24 cellular contexts compared by ENCODE assay signal in genomic region chr22:19464546-19464945, GRCh38. TPM values are rescaled to one million over a fixed set of nuclear protein-coding genes. Genes with fewer than 3 reads are reported as not detected.
DNase-seq lines count a peak whose midpoint lies in the region; ATAC-seq lines count a peak whose summit lies in the region.
"Had no signal": no experiment of that assay in that cellular context is flagged by ENCODE, and none has a peak within 500 bp of the region (broad histone marks: within the 10 kb centered on the region; RNA-seq: fewer than 3 reads in every experiment).

No MANE protein-coding gene starts in this region.

- no peak for DNase-seq in activated CD8-positive, alpha-beta memory T cell treated with anti-CD3 and anti-CD28 coated beads, Interleukin-2, amount 10 ng/mL, durations not matched to agents 7 days and 5 days
- no peak for DNase-seq in activated CD8-positive, alpha-beta memory T cell treated with anti-CD3 and anti-CD28 coated beads for 24 hours
- no peak for DNase-seq in activated CD4-positive, alpha-beta memory T cell treated with anti-CD3 and anti-CD28 coated beads, Interleukin-2, amount 10 ng/mL, durations not matched to agents 7 days and 5 days
- no peak for DNase-seq in trophoblast cell
- no peak for DNase-seq in stimulated activated naive B cell treated with anti-CD40 and anti-IgM and Interleukin-4, amounts not matched to agents 10 μg/mL and 1 μg/mL and 100 μg/mL, for 72 hours
- DNase-seq in central memory CD4-positive, alpha-beta T cell: no peak
- DNase-seq: activated CD4-positive, alpha-beta T cell treated with anti-CD3 and anti-CD28 coated beads for 36 hours; activated gamma-delta T cell treated with Interleukin-2 at 50 U/mL for 16 hours; AML-193; amygdala; DMS153; effector memory CD8-positive, alpha-beta T cell; foreskin keratinocyte; naive B cell; NCI-H1105; NCI-H2029; NCI-H69; nucleus accumbens; transverse colon had no signal

- no peak overlapping the region for H3K27ac ChIP-seq in trophoblast cell (ENCODE audit: low read depth, low read length)
- H3K27ac ChIP-seq: breast epithelium, coronary artery, foreskin keratinocyte, transverse colon had no signal

- no peak overlapping the region for H2BK12ac ChIP-seq in trophoblast cell (ENCODE audit: low read length)

- peak overlapping the region; percentile 64 for H3K27ac Mint-ChIP-seq in activated CD8-positive, alpha-beta memory T cell treated with anti-CD3 and anti-CD28 coated beads, Interleukin-2, amount 10 ng/mL, durations not matched to agents 7 days and 5 days
- peak overlapping the region; percentile 24 for H3K27ac Mint-ChIP-seq in activated CD4-positive, alpha-beta memory T cell treated with anti-CD3 and anti-CD28 coated beads, Interleukin-2, amount 10 ng/mL, durations not matched to agents 7 days and 5 days
- H3K27ac Mint-ChIP-seq in stimulated activated naive B cell treated with anti-CD40 and anti-IgM and Interleukin-4, amounts not matched to agents 10 μg/mL and 1 μg/mL and 100 μg/mL, for 72 hours: no peak overlapping the region
- H3K27ac Mint-ChIP-seq: activated CD4-positive, alpha-beta T cell treated with anti-CD3 and anti-CD28 coated beads for 36 hours; naive B cell; T-helper 1 cell treated with Interleukin-12 subunit alpha and Interleukin-12 subunit beta and Interleukin-4 antibody, amounts not matched to agents 30 μg/mL and 1 μg/mL, for 36 hours had no signal

- H3K9ac ChIP-seq in trophoblast cell (ENCODE audit: low read length): peak overlapping the region; percentile 28

- H3K4me2 ChIP-seq in trophoblast cell (ENCODE audit: low read length): no peak overlapping the region

- POLR2A ChIA-PET in activated CD4-positive, alpha-beta memory T cell treated with anti-CD3 and anti-CD28 coated beads, Interleukin-2, amount 10 ng/mL, durations not matched to agents 7 days and 5 days (lab: Charles Lee): interaction anchor here (0.7 to 1.5 kb wide), 6 partner anchors 10 to 181 kb away, joined by 3 to 7 read pairs (median 4); partner anchors contain the start of genes CDC45 and HIRA

- H3K36me3 ChIP-seq in trophoblast cell (ENCODE audit: control insufficient read depth in 1 of 2, insufficient read depth in 2 of 2, low read length in 2 of 2): peaks cover 43 to 52% of the 10 kb centered on the region in 2 experiments

- no peaks in the 10 kb centered on the region for H3K27me3 ChIP-seq in trophoblast cell (ENCODE audit: insufficient read depth, low read length)
- H3K27me3 ChIP-seq: breast epithelium, foreskin keratinocyte, transverse colon had no signal

- H3K9me3 Mint-ChIP-seq in activated CD8-positive, alpha-beta memory T cell treated with anti-CD3 and anti-CD28 coated beads, Interleukin-2, amount 10 ng/mL, durations not matched to agents 7 days and 5 days (ENCODE audit: low read depth): no peaks in the 10 kb centered on the region
- no peaks in the 10 kb centered on the region for H3K9me3 Mint-ChIP-seq in activated CD4-positive, alpha-beta memory T cell treated with anti-CD3 and anti-CD28 coated beads, Interleukin-2, amount 10 ng/mL, durations not matched to agents 7 days and 5 days
- no peaks in the 10 kb centered on the region for H3K9me3 Mint-ChIP-seq in stimulated activated naive B cell treated with anti-CD40 and anti-IgM and Interleukin-4, amounts not matched to agents 10 μg/mL and 1 μg/mL and 100 μg/mL, for 72 hours
- H3K9me3 Mint-ChIP-seq: effector memory CD8-positive, alpha-beta T cell; memory B cell; naive B cell; T-helper 1 cell treated with Interleukin-12 subunit alpha and Interleukin-12 subunit beta and Interleukin-4 antibody, amounts not matched to agents 30 μg/mL and 1 μg/mL, for 36 hours had no signal

- H4K91ac ChIP-seq in trophoblast cell (ENCODE audit: low read depth, low read length): no peak overlapping the region

- no peak overlapping the region for H2BK5ac ChIP-seq in trophoblast cell (ENCODE audit: low read depth, low read length, poor library complexity)

- no CpG with 5 or more reads among the region's 1 CpG for WGBS in trophoblast cell (ENCODE audit: extremely low coverage, insufficient coverage, insufficient read length)

- no peaks in the 10 kb centered on the region for H3K27me3 Mint-ChIP-seq in activated CD8-positive, alpha-beta memory T cell treated with anti-CD3 and anti-CD28 coated beads, Interleukin-2, amount 10 ng/mL, durations not matched to agents 7 days and 5 days
- no peaks in the 10 kb centered on the region for H3K27me3 Mint-ChIP-seq in activated CD4-positive, alpha-beta memory T cell treated with anti-CD3 and anti-CD28 coated beads, Interleukin-2, amount 10 ng/mL, durations not matched to agents 7 days and 5 days
- H3K27me3 Mint-ChIP-seq in stimulated activated naive B cell treated with anti-CD40 and anti-IgM and Interleukin-4, amounts not matched to agents 10 μg/mL and 1 μg/mL and 100 μg/mL, for 72 hours: no peaks in the 10 kb centered on the region
- H3K27me3 Mint-ChIP-seq: activated CD4-positive, alpha-beta T cell treated with anti-CD3 and anti-CD28 coated beads for 36 hours; effector memory CD8-positive, alpha-beta T cell; memory B cell; naive B cell had no signal

- CTCF ChIA-PET in activated CD8-positive, alpha-beta memory T cell treated with anti-CD3 and anti-CD28 coated beads, Interleukin-2, amount 10 ng/mL, durations not matched to agents 7 days and 5 days (lab: Charles Lee): interaction anchor here (0.9 to 4.1 kb wide), 2 partner anchors 13 to 342 kb away, joined by 3 to 13 read pairs; partner anchors contain the start of gene DGCR2
- CTCF ChIA-PET in activated CD4-positive, alpha-beta memory T cell treated with anti-CD3 and anti-CD28 coated beads, Interleukin-2, amount 10 ng/mL, durations not matched to agents 7 days and 5 days (lab: Charles Lee): interaction anchor here (0.6 to 1.0 kb wide), 3 partner anchors 10 to 166 kb away, joined by 3 read pairs; no protein-coding TSS in a partner anchor

- no peak overlapping the region for H4K8ac ChIP-seq in trophoblast cell (ENCODE audit: low read depth, low read length)

- peak; percentile 57 for ATAC-seq in activated CD8-positive, alpha-beta memory T cell treated with anti-CD3 and anti-CD28 coated beads, Interleukin-2, amount 10 ng/mL, durations not matched to agents 7 days and 5 days
- ATAC-seq in stimulated activated naive B cell treated with anti-CD40 and anti-IgM and Interleukin-4, amounts not matched to agents 10 μg/mL and 1 μg/mL and 100 μg/mL, for 72 hours (replicated peaks): no peak
- ATAC-seq: activated CD4-positive, alpha-beta T cell treated with anti-CD3 and anti-CD28 coated beads for 36 hours; effector memory CD8-positive, alpha-beta T cell; foreskin keratinocyte had no signal

- no peak overlapping the region for H3K23ac ChIP-seq in trophoblast cell (ENCODE audit: low read length)

- H2AFZ ChIP-seq in trophoblast cell (ENCODE audit: insufficient read depth, low read length, poor library complexity): no peak overlapping the region

- no peak overlapping the region for H2AK5ac ChIP-seq in trophoblast cell (ENCODE audit: low read length)

- no peak overlapping the region for H3K14ac ChIP-seq in trophoblast cell (ENCODE audit: low read length)

- no peaks in the 10 kb centered on the region for H3K9me3 ChIP-seq in trophoblast cell (ENCODE audit: insufficient read depth, low read depth, low read length)
- H3K9me3 ChIP-seq: breast epithelium, HAP-1, transverse colon had no signal

- H3K4me3 ChIP-seq in trophoblast cell (ENCODE audit: low read depth, low read length): no peak overlapping the region
- H3K4me3 ChIP-seq: breast epithelium, coronary artery, HAP-1, transverse colon had no signal

- peaks cover 7 to 11% of the 10 kb centered on the region in 2 experiments for H3K4me1 ChIP-seq in trophoblast cell (ENCODE audit: control insufficient read depth in 1 of 2, insufficient read depth in 2 of 2, low read length in 2 of 2)
- H3K4me1 ChIP-seq: breast epithelium, foreskin keratinocyte, HAP-1, transverse colon had no signal

- H4K12ac ChIP-seq in trophoblast cell (ENCODE audit: low read depth, low read length): no peak overlapping the region

- H3K36me3 Mint-ChIP-seq in activated CD8-positive, alpha-beta memory T cell treated with anti-CD3 and anti-CD28 coated beads, Interleukin-2, amount 10 ng/mL, durations not matched to agents 7 days and 5 days: peaks cover 45% of the 10 kb centered on the region
- H3K36me3 Mint-ChIP-seq in activated CD4-positive, alpha-beta memory T cell treated with anti-CD3 and anti-CD28 coated beads, Interleukin-2, amount 10 ng/mL, durations not matched to agents 7 days and 5 days (ENCODE audit: low read depth): peaks cover 70% of the 10 kb centered on the region
- peaks cover 40 to 58% of the 10 kb centered on the region in 2 donors for H3K36me3 Mint-ChIP-seq in stimulated activated naive B cell treated with anti-CD40 and anti-IgM and Interleukin-4, amounts not matched to agents 10 μg/mL and 1 μg/mL and 100 μg/mL, for 72 hours

- no peak overlapping the region for H3K4me3 Mint-ChIP-seq in activated CD8-positive, alpha-beta memory T cell treated with anti-CD3 and anti-CD28 coated beads, Interleukin-2, amount 10 ng/mL, durations not matched to agents 7 days and 5 days
- no peak overlapping the region for H3K4me3 Mint-ChIP-seq in activated CD4-positive, alpha-beta memory T cell treated with anti-CD3 and anti-CD28 coated beads, Interleukin-2, amount 10 ng/mL, durations not matched to agents 7 days and 5 days
- no peak overlapping the region for H3K4me3 Mint-ChIP-seq in stimulated activated naive B cell treated with anti-CD40 and anti-IgM and Interleukin-4, amounts not matched to agents 10 μg/mL and 1 μg/mL and 100 μg/mL, for 72 hours
- H3K4me3 Mint-ChIP-seq: activated CD4-positive, alpha-beta T cell treated with anti-CD3 and anti-CD28 coated beads for 36 hours; effector memory CD8-positive, alpha-beta T cell; memory B cell; naive B cell; T-helper 1 cell treated with Interleukin-12 subunit alpha and Interleukin-12 subunit beta and Interleukin-4 antibody, amounts not matched to agents 30 μg/mL and 1 μg/mL, for 36 hours had no signal

- no peak overlapping the region for H3K18ac ChIP-seq in trophoblast cell (ENCODE audit: low read length)

- peaks cover 13% of the 10 kb centered on the region for H3K4me1 Mint-ChIP-seq in activated CD8-positive, alpha-beta memory T cell treated with anti-CD3 and anti-CD28 coated beads, Interleukin-2, amount 10 ng/mL, durations not matched to agents 7 days and 5 days
- peaks cover 14% of the 10 kb centered on the region for H3K4me1 Mint-ChIP-seq in activated CD4-positive, alpha-beta memory T cell treated with anti-CD3 and anti-CD28 coated beads, Interleukin-2, amount 10 ng/mL, durations not matched to agents 7 days and 5 days
- H3K4me1 Mint-ChIP-seq in stimulated activated naive B cell treated with anti-CD40 and anti-IgM and Interleukin-4, amounts not matched to agents 10 μg/mL and 1 μg/mL and 100 μg/mL, for 72 hours: no peaks in the 10 kb centered on the region
- H3K4me1 Mint-ChIP-seq: activated CD4-positive, alpha-beta T cell treated with anti-CD3 and anti-CD28 coated beads for 36 hours; memory B cell had no signal

- H3K4ac ChIP-seq in trophoblast cell (ENCODE audit: low read depth, low read length): no peak overlapping the region

- H2BK120ac ChIP-seq in trophoblast cell (ENCODE audit: insufficient read depth, low read length, poor library complexity): no peak overlapping the region

- H3K79me2 ChIP-seq in trophoblast cell (ENCODE audit: control insufficient read depth, insufficient read depth, low read length, poor library complexity): no peaks in the 10 kb centered on the region

- H3K79me1 ChIP-seq in trophoblast cell (ENCODE audit: low read length): peaks cover 2% of the 10 kb centered on the region

RNA-seq across cellular contexts. Expression of gene UFD1, which starts 14.4 kb away (rescaled TPM):
- total RNA-seq in activated CD8-positive, alpha-beta memory T cell treated with anti-CD3 and anti-CD28 coated beads, Interleukin-2, amount 10 ng/mL, durations not matched to agents 7 days and 5 days: 100 to 1,000 TPM in 1 of 2 experiments, 10 to 100 TPM in 1; 80.1 to 111 TPM
- total RNA-seq in activated CD4-positive, alpha-beta memory T cell treated with anti-CD3 and anti-CD28 coated beads, Interleukin-2, amount 10 ng/mL, durations not matched to agents 7 days and 5 days: 10 to 100 TPM; 62.1 to 65.6 TPM
- polyA plus RNA-seq in trophoblast cell (2013): 132 TPM in 2 replicates

RNA-seq across cellular contexts. Expression of gene CDC45, which starts 15.2 kb away (rescaled TPM):
- total RNA-seq in activated CD8-positive, alpha-beta memory T cell treated with anti-CD3 and anti-CD28 coated beads, Interleukin-2, amount 10 ng/mL, durations not matched to agents 7 days and 5 days: 100 to 1,000 TPM in 1 of 2 experiments, 10 to 100 TPM in 1; 94.8 to 104 TPM
- total RNA-seq in activated CD4-positive, alpha-beta memory T cell treated with anti-CD3 and anti-CD28 coated beads, Interleukin-2, amount 10 ng/mL, durations not matched to agents 7 days and 5 days: 10 to 100 TPM; 53.2 to 56.2 TPM
- 13.0 and 13.1 TPM in 2 replicates for polyA plus RNA-seq in trophoblast cell (2013)

RNA-seq across cellular contexts. Expression of gene C22orf39, which starts 17.0 kb away (rescaled TPM):
- 10 to 100 TPM; 31.1 to 36.4 TPM for total RNA-seq in activated CD8-positive, alpha-beta memory T cell treated with anti-CD3 and anti-CD28 coated beads, Interleukin-2, amount 10 ng/mL, durations not matched to agents 7 days and 5 days
- 10 to 100 TPM; 31.8 to 32.9 TPM for total RNA-seq in activated CD4-positive, alpha-beta memory T cell treated with anti-CD3 and anti-CD28 coated beads, Interleukin-2, amount 10 ng/mL, durations not matched to agents 7 days and 5 days
- 17.3 and 18.3 TPM in 2 replicates for polyA plus RNA-seq in trophoblast cell (2013)

RNA-seq across cellular contexts. Expression of gene MRPL40, which starts 32.2 kb away (rescaled TPM):
- total RNA-seq in activated CD8-positive, alpha-beta memory T cell treated with anti-CD3 and anti-CD28 coated beads, Interleukin-2, amount 10 ng/mL, durations not matched to agents 7 days and 5 days: 10 to 100 TPM; 27.0 to 32.4 TPM
- 10 to 100 TPM; 22.4 to 24.6 TPM for total RNA-seq in activated CD4-positive, alpha-beta memory T cell treated with anti-CD3 and anti-CD28 coated beads, Interleukin-2, amount 10 ng/mL, durations not matched to agents 7 days and 5 days
- 22.4 and 23.6 TPM in 2 replicates for polyA plus RNA-seq in trophoblast cell (2013)

RNA-seq across cellular contexts. Expression of gene HIRA, which starts 33.0 kb away (rescaled TPM):
- total RNA-seq in activated CD8-positive, alpha-beta memory T cell treated with anti-CD3 and anti-CD28 coated beads, Interleukin-2, amount 10 ng/mL, durations not matched to agents 7 days and 5 days: 10 to 100 TPM; 57.8 to 67.0 TPM
- total RNA-seq in activated CD4-positive, alpha-beta memory T cell treated with anti-CD3 and anti-CD28 coated beads, Interleukin-2, amount 10 ng/mL, durations not matched to agents 7 days and 5 days: 10 to 100 TPM; 52.0 to 52.8 TPM
- 13.1 and 13.7 TPM in 2 replicates for polyA plus RNA-seq in trophoblast cell (2013)
